Comparison of ENCODE assay signal across 1 cellular context in genomic region chrX:41333994-41334865, GRCh38.
A peak's percentile ranks its signal among the peaks of the same experiment; 100 is the strongest.
TF ChIP-seq lines count a peak whose summit lies in the region.

TSS of gene DDX3X (plus strand) at chrX:41334162. CDS start at chrX:41334253, 91 bp downstream.

TF ChIP-seq in A549, 52 proteins besides CTCF, POLR2A, EP300 and RAD21 (continued from another document):
- TF ChIP-seq, protein P1, sequence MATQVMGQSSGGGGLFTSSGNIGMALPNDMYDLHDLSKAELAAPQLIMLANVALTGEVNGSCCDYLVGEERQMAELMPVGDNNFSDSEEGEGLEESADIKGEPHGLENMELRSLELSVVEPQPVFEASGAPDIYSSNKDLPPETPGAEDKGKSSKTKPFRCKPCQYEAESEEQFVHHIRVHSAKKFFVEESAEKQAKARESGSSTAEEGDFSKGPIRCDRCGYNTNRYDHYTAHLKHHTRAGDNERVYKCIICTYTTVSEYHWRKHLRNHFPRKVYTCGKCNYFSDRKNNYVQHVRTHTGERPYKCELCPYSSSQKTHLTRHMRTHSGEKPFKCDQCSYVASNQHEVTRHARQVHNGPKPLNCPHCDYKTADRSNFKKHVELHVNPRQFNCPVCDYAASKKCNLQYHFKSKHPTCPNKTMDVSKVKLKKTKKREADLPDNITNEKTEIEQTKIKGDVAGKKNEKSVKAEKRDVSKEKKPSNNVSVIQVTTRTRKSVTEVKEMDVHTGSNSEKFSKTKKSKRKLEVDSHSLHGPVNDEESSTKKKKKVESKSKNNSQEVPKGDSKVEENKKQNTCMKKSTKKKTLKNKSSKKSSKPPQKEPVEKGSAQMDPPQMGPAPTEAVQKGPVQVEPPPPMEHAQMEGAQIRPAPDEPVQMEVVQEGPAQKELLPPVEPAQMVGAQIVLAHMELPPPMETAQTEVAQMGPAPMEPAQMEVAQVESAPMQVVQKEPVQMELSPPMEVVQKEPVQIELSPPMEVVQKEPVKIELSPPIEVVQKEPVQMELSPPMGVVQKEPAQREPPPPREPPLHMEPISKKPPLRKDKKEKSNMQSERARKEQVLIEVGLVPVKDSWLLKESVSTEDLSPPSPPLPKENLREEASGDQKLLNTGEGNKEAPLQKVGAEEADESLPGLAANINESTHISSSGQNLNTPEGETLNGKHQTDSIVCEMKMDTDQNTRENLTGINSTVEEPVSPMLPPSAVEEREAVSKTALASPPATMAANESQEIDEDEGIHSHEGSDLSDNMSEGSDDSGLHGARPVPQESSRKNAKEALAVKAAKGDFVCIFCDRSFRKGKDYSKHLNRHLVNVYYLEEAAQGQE (IDR thresholded peaks at IDR 0.05), result no peak
- TF ChIP-seq CBX8 (IDR thresholded peaks at IDR 0.05), result no peak
- TF ChIP-seq, protein P2, sequence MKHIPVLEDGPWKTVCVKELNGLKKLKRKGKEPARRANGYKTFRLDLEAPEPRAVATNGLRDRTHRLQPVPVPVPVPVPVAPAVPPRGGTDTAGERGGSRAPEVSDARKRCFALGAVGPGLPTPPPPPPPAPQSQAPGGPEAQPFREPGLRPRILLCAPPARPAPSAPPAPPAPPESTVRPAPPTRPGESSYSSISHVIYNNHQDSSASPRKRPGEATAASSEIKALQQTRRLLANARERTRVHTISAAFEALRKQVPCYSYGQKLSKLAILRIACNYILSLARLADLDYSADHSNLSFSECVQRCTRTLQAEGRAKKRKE (CRISPR knock-in tag; IDR thresholded peaks at IDR 0.05; ENCODE audit: low read depth), result no peak
- TF ChIP-seq CEBPB (IDR thresholded peaks at IDR 0.05), result no peak
- peak; percentile 83; the same call in 1 of the 2 replicates for TF ChIP-seq PHF8 (IDR thresholded peaks at IDR 0.05; ENCODE audit: borderline replicate concordance, low read depth)
- no peak for TF ChIP-seq KDM1A (IDR thresholded peaks at IDR 0.05; ENCODE audit: low read depth)
- TF ChIP-seq ESRRA (IDR thresholded peaks at IDR 0.05; ENCODE audit: borderline replicate concordance, low read length), result no peak
- no peak for TF ChIP-seq FOSL2 (IDR thresholded peaks at IDR 0.05)
- peak; percentile 83 for TF ChIP-seq FOSL2 (CRISPR knock-in tag; IDR thresholded peaks at IDR 0.05)
- no peak for TF ChIP-seq NR3C1 (IDR thresholded peaks at IDR 0.05)
- no peak for TF ChIP-seq HDAC2 (IDR thresholded peaks at IDR 0.05)
- no peak for TF ChIP-seq USF2 (IDR thresholded peaks at IDR 0.05)
- TF ChIP-seq SREBF2 (IDR thresholded peaks at IDR 0.05), result no peak
- TF ChIP-seq TFCP2L1 (CRISPR knock-in tag; IDR thresholded peaks at IDR 0.05), result peak; percentile 85
- no peak for TF ChIP-seq CHD4 (IDR thresholded peaks at IDR 0.05; ENCODE audit: borderline replicate concordance)
- TF ChIP-seq MAFK (IDR thresholded peaks at IDR 0.05; ENCODE audit: partially characterized antibody), result no peak
- TF ChIP-seq HOXB13 (CRISPR knock-in tag; IDR thresholded peaks at IDR 0.05; ENCODE audit: low read depth), result no peak
- peak; percentile 54; the same call in 1 of the 2 replicates for TF ChIP-seq PBX3 (IDR thresholded peaks at IDR 0.05)
- peak; percentile 49; the same call in 1 of the 2 replicates for TF ChIP-seq FOSB (CRISPR knock-in tag; IDR thresholded peaks at IDR 0.05)
- no peak; the same call in 1 of the 2 replicates for TF ChIP-seq HOXB5 (CRISPR knock-in tag; IDR thresholded peaks at IDR 0.05)
